13 cellular contexts compared by ENCODE assay signal in genomic region chr11:11432621-11433319, GRCh38.
"Had no signal": no experiment of that assay in that cellular context is flagged by ENCODE, and none has a peak within 500 bp of the region (broad histone marks: within the 10 kb centered on the region; RNA-seq: fewer than 3 reads in every experiment).

No MANE protein-coding gene starts in this region.

- H3K9me3 Mint-ChIP-seq: naive thymus-derived CD4-positive, alpha-beta T cell; nephron progenitor cell had no signal

- H3K4me1 Mint-ChIP-seq: naive thymus-derived CD4-positive, alpha-beta T cell had no signal

- DNase-seq: effector memory CD4-positive, alpha-beta T cell; erythroblast; mesendoderm; naive thymus-derived CD4-positive, alpha-beta T cell; nephron progenitor cell; posterior cingulate gyrus; sigmoid colon; small intestine; stimulated activated CD4-positive, alpha-beta T cell treated with anti-CD3 and anti-CD28 coated beads, Interleukin-12 subunit alpha, Interleukin-12 subunit beta, amount 100 ng/mL, for 4 hours; stimulated activated naive CD4-positive, alpha-beta T cell; trophoblast cell had no signal

- H3K4me3 ChIP-seq: right atrium auricular region, sigmoid colon had no signal

- H3K4me3 Mint-ChIP-seq: naive thymus-derived CD4-positive, alpha-beta T cell; nephron progenitor cell had no signal

- H3K27ac Mint-ChIP-seq: naive thymus-derived CD4-positive, alpha-beta T cell; nephron progenitor cell had no signal

- H3K36me3 ChIP-seq: neutrophil, right atrium auricular region had no signal

- H3K36me3 Mint-ChIP-seq: naive thymus-derived CD4-positive, alpha-beta T cell had no signal

- ATAC-seq: naive thymus-derived CD4-positive, alpha-beta T cell had no signal

- H3K27ac ChIP-seq: neutrophil, right atrium auricular region, sigmoid colon had no signal

- H3K27me3 ChIP-seq: right atrium auricular region, sigmoid colon had no signal

- H3K9me3 ChIP-seq: neutrophil, right atrium auricular region, sigmoid colon had no signal
